13 cellular contexts compared by ENCODE assay signal in genomic region chr1:94698759-94699502, GRCh38.
A peak's percentile ranks its signal among the peaks of the same experiment; 100 is the strongest.
DNase-seq lines count a peak whose midpoint lies in the region; ATAC-seq and TF ChIP-seq lines count a peak whose summit lies in the region.
"Had no signal": no experiment of that assay in that cellular context is flagged by ENCODE, and none has a peak within 500 bp of the region (broad histone marks: within the 10 kb centered on the region; RNA-seq: fewer than 3 reads in every experiment).

No MANE protein-coding gene starts in this region.

- H3K36me3 ChIP-seq in SJSA1 (no peaks in the 10 kb centered on the region), testis (ENCODE audit: low read depth, missing control alignments) (no peaks in the 10 kb centered on the region)

- WGBS in testis, 2 donors: 51 to 58% methylated on average over 3 of the region's 3 CpGs

- H3K4me3 ChIP-seq in SJSA1: no peak overlapping the region
- H3K4me3 ChIP-seq in fibroblast of the aortic adventitia (ENCODE audit: low read depth, low read length): no peak overlapping the region
- H3K4me3 ChIP-seq in testis: no peak overlapping the region

- H3K36me3 Mint-ChIP-seq in effector memory CD8-positive, alpha-beta T cell (ENCODE audit: insufficient read depth): no peaks in the 10 kb centered on the region
- H3K36me3 Mint-ChIP-seq: activated CD8-positive, alpha-beta memory T cell treated with anti-CD3 and anti-CD28 coated beads, Interleukin-2, amount 10 ng/mL, durations not matched to agents 7 days and 5 days; activated naive CD8-positive, alpha-beta T cell treated with anti-CD3 and anti-CD28 coated beads for 36 hours had no signal

- peak; percentile 3 for TF ChIP-seq CTCF in fibroblast of the aortic adventitia (IDR thresholded peaks at IDR 0.05; ENCODE audit: insufficient read depth, low read length)
- TF ChIP-seq CTCF in testis (IDR thresholded peaks at IDR 0.05): no peak

- no peaks in the 10 kb centered on the region for H3K27me3 ChIP-seq in SJSA1 (replicated peaks)
- H3K27me3 ChIP-seq in testis: no peaks in the 10 kb centered on the region

- H3K4me1 ChIP-seq in SJSA1 (replicated peaks) (peaks cover 44% of the 10 kb centered on the region), testis (peaks cover 32% of the 10 kb centered on the region)

- H3K9me3 ChIP-seq in SJSA1 (replicated peaks) (no peaks in the 10 kb centered on the region), testis (no peaks in the 10 kb centered on the region)

- H3K27me3 Mint-ChIP-seq in effector memory CD8-positive, alpha-beta T cell: peaks cover 10 to 13% of the 10 kb centered on the region in 2 donors

- DNase-seq in left cardiac atrium (no peak), Right ventricle myocardium superior (no peak), SJSA1 (ENCODE audit: low read depth in 1 of 2, low spot score in 2 of 2) (peak in 1 of 2 experiments; percentile 58), fibroblast of the aortic adventitia (ENCODE audit: low read depth) (peak; percentile 88), testis (no peak)
- DNase-seq in activated naive CD4-positive, alpha-beta T cell (lab: John Stamatoyannopoulos, UW): no peak
- no peak for DNase-seq in effector memory CD8-positive, alpha-beta T cell
- DNase-seq: activated CD8-positive, alpha-beta memory T cell treated with anti-CD3 and anti-CD28 coated beads, Interleukin-2, amount 10 ng/mL, durations not matched to agents 7 days and 5 days; activated naive CD8-positive, alpha-beta T cell treated with anti-CD3 and anti-CD28 coated beads for 36 hours; NCI-H1694; small intestine; T-helper 9 cell had no signal

- peaks cover 0 to 4% of the 10 kb centered on the region in 2 donors for H3K4me1 Mint-ChIP-seq in effector memory CD8-positive, alpha-beta T cell (ENCODE audit: low read depth in 2 of 2)
- H3K4me1 Mint-ChIP-seq: activated naive CD8-positive, alpha-beta T cell treated with anti-CD3 and anti-CD28 coated beads for 36 hours had no signal

- no peak overlapping the region for H3K27ac Mint-ChIP-seq in effector memory CD8-positive, alpha-beta T cell
- H3K27ac Mint-ChIP-seq: activated CD8-positive, alpha-beta memory T cell treated with anti-CD3 and anti-CD28 coated beads, Interleukin-2, amount 10 ng/mL, durations not matched to agents 7 days and 5 days; activated naive CD8-positive, alpha-beta T cell treated with anti-CD3 and anti-CD28 coated beads for 36 hours had no signal

- H3K27ac ChIP-seq in SJSA1: peak overlapping the region; percentile 74
- H3K27ac ChIP-seq in testis: peak overlapping the region; percentile 18 to 65

- H3K9me3 Mint-ChIP-seq in effector memory CD8-positive, alpha-beta T cell: peaks cover 0 to 1% of the 10 kb centered on the region in 2 donors
- H3K9me3 Mint-ChIP-seq: activated naive CD8-positive, alpha-beta T cell treated with anti-CD3 and anti-CD28 coated beads for 36 hours had no signal

- intact Hi-C loops in left cardiac atrium (cut with DNase I): no loop called here
- intact Hi-C loops in Right ventricle myocardium superior (cut with DNase I): no loop called here
- intact Hi-C loops in testis (cut with DNase I; ENCODE audit: low total_unique reads): no loop called here

- H3K4me3 Mint-ChIP-seq in effector memory CD8-positive, alpha-beta T cell: no peak overlapping the region
- H3K4me3 Mint-ChIP-seq: activated CD8-positive, alpha-beta memory T cell treated with anti-CD3 and anti-CD28 coated beads, Interleukin-2, amount 10 ng/mL, durations not matched to agents 7 days and 5 days; activated naive CD8-positive, alpha-beta T cell treated with anti-CD3 and anti-CD28 coated beads for 36 hours had no signal

- ATAC-seq in left cardiac atrium (peak; percentile 34 to 57), Right ventricle myocardium superior (ENCODE audit: poor library complexity) (no peak), GM18502 (IDR thresholded peaks at IDR 0.05; ENCODE audit: poor library complexity, unreplicated experiment) (no peak)
- no peak for ATAC-seq in effector memory CD8-positive, alpha-beta T cell (replicated peaks)
- ATAC-seq: activated CD8-positive, alpha-beta memory T cell treated with anti-CD3 and anti-CD28 coated beads, Interleukin-2, amount 10 ng/mL, durations not matched to agents 7 days and 5 days had no signal

- no peak for TF ChIP-seq POLR2A in testis (IDR thresholded peaks at IDR 0.05)

Comparison
In these comparisons a context has a peak if more than half of its experiments do, and no peak if none do; other contexts are left out.
1. ATAC-seq: peak in left cardiac atrium (2 of 2); none in Right ventricle myocardium superior (single experiment), GM18502 (single experiment) and effector memory CD8-positive, alpha-beta T cell (single experiment).